13 cellular contexts compared by ENCODE assay signal in genomic region chr5:143693691-143694252, GRCh38.
DNase-seq lines count a peak whose midpoint lies in the region; ATAC-seq and TF ChIP-seq lines count a peak whose summit lies in the region.
"Had no signal": no experiment of that assay in that cellular context is flagged by ENCODE, and none has a peak within 500 bp of the region (broad histone marks: within the 10 kb centered on the region; RNA-seq: fewer than 3 reads in every experiment).

No MANE protein-coding gene starts in this region.

- H3K9me3 ChIP-seq in IMR-90 (ENCODE audit: control insufficient read depth, insufficient read depth, low read length), result no peaks in the 10 kb centered on the region
- H3K9me3 ChIP-seq: SJCRH30 had no signal

- H2BK120ac ChIP-seq in IMR-90 (ENCODE audit: low read depth, low read length), result no peak overlapping the region

- H2BK5ac ChIP-seq in IMR-90 (ENCODE audit: low read depth, low read length, poor library complexity, severe bottlenecking), result no peak overlapping the region

- no peak overlapping the region for H2AFZ ChIP-seq in IMR-90 (replicated peaks; ENCODE audit: low read length, poor library complexity)

- peak overlapping the region; percentile 82 to 85 for H3K27ac Mint-ChIP-seq in natural killer cell

- H3K4me2 ChIP-seq in IMR-90 (ENCODE audit: low read depth, low read length), result no peak overlapping the region

- H2AK5ac ChIP-seq in IMR-90 (ENCODE audit: low read depth, low read length), result 0 out of 2 replicates have a peak overlapping the region, but pooled peaks have one; percentile 9

- H3K4me1 Mint-ChIP-seq in natural killer cell, result peaks cover 47 to 73% of the 10 kb centered on the region in 2 donors

- H3K9ac ChIP-seq in IMR-90 (ENCODE audit: low read depth, low read length), result no peak overlapping the region

- no peak overlapping the region for H4K8ac ChIP-seq in IMR-90 (ENCODE audit: low read depth in 2 of 2, low read length in 2 of 2)

- peaks cover 5% of the 10 kb centered on the region; the same call in 1 of the 2 replicates for H3K4me1 ChIP-seq in IMR-90 (ENCODE audit: control insufficient read depth, insufficient read depth, low read length)
- H3K4me1 ChIP-seq: SJCRH30 had no signal

- ATAC-seq in GM21619 (IDR thresholded peaks at IDR 0.05; ENCODE audit: unreplicated experiment) (peak; percentile 98), IMR-90 (ENCODE audit: low read depth) (no peak), natural killer cell (peak; percentile 87 to 94 (median 88))

- no peak overlapping the region for H4K5ac ChIP-seq in IMR-90 (ENCODE audit: low read depth, low read length)

- POLR2A ChIA-PET in IMR-90 (lab: Charles Lee; ENCODE audit: unreplicated experiment), result no interaction called here

- CTCF ChIA-PET in IMR-90 (lab: Yijun Ruan, JAX), result interaction anchor here (1.0 kb wide), 1 partner anchor 13 kb away, joined by 6 read pairs; no protein-coding TSS in a partner anchor

- dilution Hi-C loops in IMR-90 (cut with HindIII; ENCODE audit: low sequenced_read_pairs, unreplicated experiment), result no loop called here

- H4K91ac ChIP-seq in IMR-90 (ENCODE audit: insufficient read depth, low read depth, low read length), result no peak overlapping the region

- H3K27ac ChIP-seq in IMR-90 (ENCODE audit: insufficient read depth, low read length), result no peak overlapping the region
- H3K27ac ChIP-seq: 22Rv1, dorsolateral prefrontal cortex, SJCRH30 had no signal

- WGBS in IMR-90 (ENCODE audit: extremely low coverage in 2 of 2, insufficient read length in 1 of 2), 2 experiments, result no CpG with 5 or more reads among the region's 3 CpGs

- H3K9me3 Mint-ChIP-seq in natural killer cell, result peaks cover 6 to 8% of the 10 kb centered on the region in 2 donors

- no peak overlapping the region for H3K4me3 ChIP-seq in IMR-90 (ENCODE audit: insufficient read depth, low read depth, low read length)
- H3K4me3 ChIP-seq: dorsolateral prefrontal cortex, SJCRH30 had no signal

- peak overlapping the region; percentile 28; the same call in 1 of the 2 replicates for H2BK20ac ChIP-seq in IMR-90 (ENCODE audit: low read depth, low read length)

- TF ChIP-seq POLR2A in IMR-90 (IDR thresholded peaks at IDR 0.05; ENCODE audit: low read depth, low read length), result no peak

- intact Hi-C loops in IMR-90 (cut with micrococcal nuclease), result loop anchor here (10.0 kb wide), 1 partner anchor 451 kb away; no protein-coding TSS in a partner anchor
- intact Hi-C loops in natural killer cell (cut with micrococcal nuclease), result loop anchor here (10.0 kb wide), 1 partner anchor 689 kb away; no protein-coding TSS in a partner anchor

- H3K27me3 ChIP-seq in IMR-90 (ENCODE audit: control insufficient read depth, insufficient read depth, low read length), result no peaks in the 10 kb centered on the region
- H3K27me3 ChIP-seq: dorsolateral prefrontal cortex, SJCRH30 had no signal

- H3K36me3 Mint-ChIP-seq in natural killer cell, result peaks cover 20% of the 10 kb centered on the region

- in situ Hi-C loops in IMR-90 (cut with MboI; ENCODE audit: low sequenced_read_pairs), result no loop called here

- no peak overlapping the region for H3K4ac ChIP-seq in IMR-90 (ENCODE audit: low read depth, low read length)

- no peak overlapping the region for H3K23ac ChIP-seq in IMR-90 (ENCODE audit: low read depth, low read length)

- H3K4me3 Mint-ChIP-seq in natural killer cell, result peak overlapping the region; percentile 78

- no peaks in the 10 kb centered on the region for H3K79me1 ChIP-seq in IMR-90 (ENCODE audit: low read depth in 1 of 2, low read length in 2 of 2)

- no peak overlapping the region for H3K14ac ChIP-seq in IMR-90 (replicated peaks; ENCODE audit: low read depth, low read length)

- H2AK9ac ChIP-seq in IMR-90 (replicated peaks; ENCODE audit: low read depth, low read length, poor library complexity), result peak overlapping the region; percentile 34

- no TSS peak for BruUV-seq in IMR-90 (replicated peaks; lab: Mats Ljungman, UMichigan)

- no peak overlapping the region for H3K18ac ChIP-seq in IMR-90 (ENCODE audit: low read depth, low read length)

- no peak overlapping the region for H2BK15ac ChIP-seq in IMR-90 (ENCODE audit: low read depth, low read length)

- peak; percentile 12 for DNase-seq in NK-92 treated with Interleukin-12 subunit alpha and Interleukin-12 subunit beta, amount 100 ng/mL, for 24 hours (lab: John Stamatoyannopoulos, UW)
- DNase-seq in NK-92 (lab: John Stamatoyannopoulos, UW; ENCODE audit: unreplicated experiment) (no peak), IMR-90 (no peak), natural killer cell (peak; percentile 16), germinal center (ENCODE audit: low spot score) (no peak), CD1c-positive myeloid dendritic cell (ENCODE audit: extremely low spot score) (no peak), NCI-H2029 treated with DMSO at 0.1 percent for 48 hours (lab: John Stamatoyannopoulos, UW) (no peak)
- DNase-seq: dorsolateral prefrontal cortex, GDM1, NCI-H1417 treated with DMSO at 0.1 percent for 48 hours, SJCRH30 had no signal

- no peak for TF ChIP-seq RAD21 in IMR-90 (IDR thresholded peaks at IDR 0.05; ENCODE audit: low read length)

- TF ChIP-seq CTCF in IMR-90 (conservative IDR thresholded peaks at IDR 0.05; ENCODE audit: low read depth, low read length), result no peak
- TF ChIP-seq CTCF in natural killer cell (IDR thresholded peaks at IDR 0.05), result no peak

- no peak overlapping the region for H3K56ac ChIP-seq in IMR-90 (ENCODE audit: extremely low read depth, insufficient read depth, low read length)

- H4K20me1 ChIP-seq in IMR-90 (ENCODE audit: insufficient read depth, low read length), result no peaks in the 10 kb centered on the region

- no peaks in the 10 kb centered on the region; the same call in 1 of the 2 replicates for H3K9me1 ChIP-seq in IMR-90 (ENCODE audit: insufficient read depth, low read length)

- H3K36me3 ChIP-seq in IMR-90 (ENCODE audit: control insufficient read depth, insufficient read depth, low read length), result no peaks in the 10 kb centered on the region
- H3K36me3 ChIP-seq: SJCRH30 had no signal

- H3K27me3 Mint-ChIP-seq in natural killer cell (ENCODE audit: low read depth in 2 of 2), result peaks cover 0 to 7% of the 10 kb centered on the region in 2 donors

TF ChIP-seq in IMR-90, 13 proteins besides CTCF, POLR2A, EP300 and RAD21:
- TF ChIP-seq ELK1 (IDR thresholded peaks at IDR 0.05; ENCODE audit: borderline replicate concordance, low read depth, low read length), result no peak
- no peak for TF ChIP-seq MAFK (IDR thresholded peaks at IDR 0.05; ENCODE audit: low read depth, low read length)
- no peak for TF ChIP-seq BHLHE40 (IDR thresholded peaks at IDR 0.05; ENCODE audit: low read depth, low read length)
- TF ChIP-seq USF2 (IDR thresholded peaks at IDR 0.05; ENCODE audit: low read depth, low read length), result no peak
- no peak for TF ChIP-seq MAZ (IDR thresholded peaks at IDR 0.05; ENCODE audit: borderline replicate concordance, low read depth, low read length)
- no peak for TF ChIP-seq CHD1 (IDR thresholded peaks at IDR 0.05; ENCODE audit: low read depth, low read length)
- no peak for TF ChIP-seq SMC3 (IDR thresholded peaks at IDR 0.05; ENCODE audit: low read depth, low read length)
- no peak for TF ChIP-seq RCOR1 (IDR thresholded peaks at IDR 0.05; ENCODE audit: insufficient replicate concordance, low read length)
- no peak for TF ChIP-seq RFX5 (IDR thresholded peaks at IDR 0.05; ENCODE audit: low read depth, low read length)
- no peak for TF ChIP-seq CEBPB (IDR thresholded peaks at IDR 0.05; ENCODE audit: low read depth, low read length)
- TF ChIP-seq FOS (IDR thresholded peaks at IDR 0.05; ENCODE audit: low read depth, low read length), result no peak
- no peak for TF ChIP-seq NFE2L2 (IDR thresholded peaks at IDR 0.05; ENCODE audit: low read depth, low read length)
- TF ChIP-seq MXI1 (IDR thresholded peaks at IDR 0.05; ENCODE audit: borderline replicate concordance, low read depth, low read length), result no peak

Comparison
In these comparisons a context has a peak if more than half of its experiments do, and no peak if none do; other contexts are left out.
1. DNase-seq: peak in NK-92 treated with Interleukin-12 subunit alpha and Interleukin-12 subunit beta, amount 100 ng/mL, for 24 hours (single experiment) and natural killer cell (single experiment); none in NK-92 (single experiment), IMR-90 (single experiment), germinal center (single experiment), CD1c-positive myeloid dendritic cell (single experiment) and NCI-H2029 treated with DMSO at 0.1 percent for 48 hours (single experiment).